22 cellular contexts compared by ENCODE assay signal in the genomic region with DNA sequence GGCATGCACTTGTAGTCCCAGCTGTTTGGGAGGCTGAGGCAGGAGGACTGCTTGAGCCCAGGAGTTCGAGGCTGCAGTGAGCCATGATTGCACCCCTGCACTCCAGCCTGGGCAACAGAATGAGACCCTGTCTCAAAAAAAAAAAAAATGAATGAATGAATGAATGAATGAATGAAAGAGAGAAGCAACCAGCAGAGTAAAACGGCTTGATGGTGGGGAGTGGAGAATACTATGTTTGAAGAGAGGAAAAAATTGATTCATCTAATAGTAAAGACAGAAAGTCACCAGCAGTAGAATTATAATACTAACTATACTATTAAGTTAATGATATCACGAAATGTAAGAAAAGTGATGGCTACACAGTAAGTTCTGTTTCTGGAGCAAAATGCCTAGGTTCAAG.
A peak's percentile ranks its signal among the peaks of the same experiment; 100 is the strongest.
DNase-seq lines count a peak whose midpoint lies in the region; ATAC-seq, FAIRE-seq and TF ChIP-seq lines count a peak whose summit lies in the region.
"Had no signal": no experiment of that assay in that cellular context is flagged by ENCODE, and none has a peak within 500 bp of the region (broad histone marks: within the 10 kb centered on the region; RNA-seq: fewer than 3 reads in every experiment).

No MANE protein-coding gene starts in this region.

- no peaks in the 10 kb centered on the region for H3K4me1 Mint-ChIP-seq in activated T-helper 1 cell treated with anti-CD3 and anti-CD28 coated beads, Interleukin-12 subunit alpha, Interleukin-12 subunit beta, Interleukin-2, Interleukin-4 antibody, amounts not matched to agents 30 ng/mL and 10 ng/mL and 1 ng/mL, durations not matched to agents 14 hours and 24 hours and 36 hours (ENCODE audit: low read depth)

- TF ChIP-seq POLR2A in A549 (IDR thresholded peaks at IDR 0.05; ENCODE audit: low read length) (no peak), HCT116 (IDR thresholded peaks at IDR 0.05; ENCODE audit: borderline replicate concordance, extremely low read depth, insufficient read depth, insufficient read length) (no peak)

- H3K4me2 ChIP-seq in A549: peak overlapping the region; percentile 51
- peak overlapping the region; percentile 52; the same call in 1 of the 2 replicates for H3K4me2 ChIP-seq in HCT116 (ENCODE audit: low read length)

- no peak for TF ChIP-seq EP300 in A549 (IDR thresholded peaks at IDR 0.05)

- DNase-seq in A549 (ENCODE audit: low read depth in 1 of 2, low spot score in 1 of 2) (no peak), HCT116 (ENCODE audit: low read depth, low spot score) (no peak), RWPE2 (ENCODE audit: low spot score) (no peak), epithelial cell of prostate (ENCODE audit: low read depth, low spot score) (no peak), RPMI8226 (no peak)
- no peak for DNase-seq in activated T-helper 1 cell treated with anti-CD3 and anti-CD28 coated beads, Interleukin-12 subunit alpha, Interleukin-12 subunit beta, Interleukin-2, Interleukin-4 antibody, amounts not matched to agents 30 ng/mL and 10 ng/mL and 1 ng/mL, durations not matched to agents 14 hours and 24 hours and 36 hours (ENCODE audit: low spot score)
- no peak for DNase-seq in activated effector memory CD4-positive, alpha-beta T cell treated with Interleukin-2 at 50 U/mL for 16 hours
- DNase-seq: GF-D8, Kasumi-1, MM.1S, NCI-H1048, NCI-H1417 treated with DMSO at 0.1 percent for 48 hours, NCI-H187 treated with DMSO at 0.1 percent for 48 hours, NCI-H2227 treated with DMSO at 0.1 percent for 48 hours, NCI-H510A treated with DMSO at 0.1 percent for 48 hours, NCI-H748 treated with DMSO at 0.1 percent for 48 hours, SHP77 had no signal

- intact Hi-C loops in HCT116 (cut with micrococcal nuclease): no loop called here
- intact Hi-C loops in activated T-helper 1 cell treated with anti-CD3 and anti-CD28 coated beads, Interleukin-12 subunit alpha, Interleukin-12 subunit beta, Interleukin-2, Interleukin-4 antibody, amounts not matched to agents 30 ng/mL and 10 ng/mL and 1 ng/mL, durations not matched to agents 14 hours and 24 hours and 36 hours (cut with micrococcal nuclease): no loop called here

- no peaks in the 10 kb centered on the region for H3K79me2 ChIP-seq in HCT116 (ENCODE audit: insufficient read depth, low read length)

- H3K27me3 ChIP-seq in HCT116 (ENCODE audit: insufficient read depth, low read length) (no peaks in the 10 kb centered on the region), RWPE2 (ENCODE audit: insufficient read depth, poor library complexity, severe bottlenecking) (no peaks in the 10 kb centered on the region)

- H3K27ac Mint-ChIP-seq in activated T-helper 1 cell treated with anti-CD3 and anti-CD28 coated beads, Interleukin-12 subunit alpha, Interleukin-12 subunit beta, Interleukin-2, Interleukin-4 antibody, amounts not matched to agents 30 ng/mL and 10 ng/mL and 1 ng/mL, durations not matched to agents 14 hours and 24 hours and 36 hours: no peak overlapping the region
- H3K27ac Mint-ChIP-seq: B cell had no signal

- no peak for TF ChIP-seq RAD21 in A549 (conservative IDR thresholded peaks at IDR 0.05 in 1 of 2, IDR thresholded peaks at IDR 0.05 in 1 of 2)
- no peak for TF ChIP-seq RAD21 in HCT116 (IDR thresholded peaks at IDR 0.05; ENCODE audit: low read depth)

- no peaks in the 10 kb centered on the region for H3K9me3 Mint-ChIP-seq in activated T-helper 1 cell treated with anti-CD3 and anti-CD28 coated beads, Interleukin-12 subunit alpha, Interleukin-12 subunit beta, Interleukin-2, Interleukin-4 antibody, amounts not matched to agents 30 ng/mL and 10 ng/mL and 1 ng/mL, durations not matched to agents 14 hours and 24 hours and 36 hours

- H3K9me3 ChIP-seq in A549 (no peaks in the 10 kb centered on the region), HCT116 (ENCODE audit: control insufficient read depth in 1 of 2, insufficient read depth in 1 of 2, low read depth in 1 of 2, low read length in 2 of 2) (no peaks in the 10 kb centered on the region), RWPE2 (ENCODE audit: severe bottlenecking) (no peaks in the 10 kb centered on the region)
- H3K9me3 ChIP-seq: HAP-1 had no signal

- no TSS peak for BruUV-seq in HCT116 (replicated peaks; lab: Mats Ljungman, UMichigan)

- H3K36me3 Mint-ChIP-seq in activated T-helper 1 cell treated with anti-CD3 and anti-CD28 coated beads, Interleukin-12 subunit alpha, Interleukin-12 subunit beta, Interleukin-2, Interleukin-4 antibody, amounts not matched to agents 30 ng/mL and 10 ng/mL and 1 ng/mL, durations not matched to agents 14 hours and 24 hours and 36 hours (ENCODE audit: low read depth): no peaks in the 10 kb centered on the region
- H3K36me3 Mint-ChIP-seq: CD14-positive monocyte had no signal

- H3K9me2 ChIP-seq in HCT116 (ENCODE audit: insufficient read depth): no peaks in the 10 kb centered on the region

- TF ChIP-seq CTCF in A549 (IDR thresholded peaks at IDR 0.05) (no peak), HCT116 (IDR thresholded peaks at IDR 0.05 in 2 of 3, conservative IDR thresholded peaks at IDR 0.05 in 1 of 3; ENCODE audit: borderline replicate concordance in 1 of 3, insufficient read depth in 1 of 3, low read depth in 2 of 3, low read length in 2 of 3) (no peak), RWPE2 (IDR thresholded peaks at IDR 0.05; ENCODE audit: poor library complexity, severe bottlenecking) (no peak)

- no peak for FAIRE-seq in A549 (lab: Jason Lieb, UNC)

- H3K27me3 Mint-ChIP-seq in activated T-helper 1 cell treated with anti-CD3 and anti-CD28 coated beads, Interleukin-12 subunit alpha, Interleukin-12 subunit beta, Interleukin-2, Interleukin-4 antibody, amounts not matched to agents 30 ng/mL and 10 ng/mL and 1 ng/mL, durations not matched to agents 14 hours and 24 hours and 36 hours (ENCODE audit: insufficient read depth): no peaks in the 10 kb centered on the region

- peak overlapping the region; percentile 43 for H3K9ac ChIP-seq in HCT116 (ENCODE audit: low read length)

- H3K4me3 Mint-ChIP-seq in activated T-helper 1 cell treated with anti-CD3 and anti-CD28 coated beads, Interleukin-12 subunit alpha, Interleukin-12 subunit beta, Interleukin-2, Interleukin-4 antibody, amounts not matched to agents 30 ng/mL and 10 ng/mL and 1 ng/mL, durations not matched to agents 14 hours and 24 hours and 36 hours: no peak overlapping the region
- H3K4me3 Mint-ChIP-seq: B cell, CD14-positive monocyte had no signal

- peaks cover 21% of the 10 kb centered on the region for H3K4me1 ChIP-seq in A549
- peaks cover 5 to 16% of the 10 kb centered on the region in 2 experiments for H3K4me1 ChIP-seq in HCT116 (ENCODE audit: control insufficient read depth in 1 of 2, insufficient read depth in 2 of 2, low read length in 2 of 2)
- peaks cover 14% of the 10 kb centered on the region for H3K4me1 ChIP-seq in RWPE2 (ENCODE audit: insufficient read depth, poor library complexity, severe bottlenecking)
- H3K4me1 ChIP-seq: HAP-1 had no signal

- WGBS in A549 (ENCODE audit: missing lambda C conversion rate): 83% methylated on average over 3 of the region's 3 CpGs

- no peaks in the 10 kb centered on the region for H3K36me3 ChIP-seq in HCT116 (ENCODE audit: control insufficient read depth in 1 of 2, insufficient read depth in 2 of 2, low read length in 2 of 2)
- no peaks in the 10 kb centered on the region for H3K36me3 ChIP-seq in RWPE2 (ENCODE audit: low read depth)

- RAD21 ChIA-PET in HCT116 (lab: Charles Lee; ENCODE audit: low non-redundant PET in 1 of 2, low total read pairs in 2 of 2, uncharacterized antibody in 2 of 2, unreplicated experiment in 2 of 2): no interaction called here

- no peak overlapping the region for H3K4me3 ChIP-seq in A549
- H3K4me3 ChIP-seq in HCT116 (replicated peaks in 1 of 2; ENCODE audit: low read depth in 1 of 2, low read length in 2 of 2): no peak overlapping the region
- H3K4me3 ChIP-seq in RWPE2 (ENCODE audit: severe bottlenecking): no peak overlapping the region
- H3K4me3 ChIP-seq: HAP-1, SK-N-MC had no signal

- CTCF ChIA-PET in A549 (lab: Yijun Ruan, JAX): interaction anchor here (1.7 kb wide), 1 partner anchor 13 kb away, joined by 4 read pairs; no protein-coding TSS in a partner anchor
- CTCF ChIA-PET in HCT116 (lab: Charles Lee): no interaction called here

- ATAC-seq in A549 (no peak), HCT116 (0 out of 2 replicates have a peak, but pooled peaks have one; percentile 14), RWPE2 (ENCODE audit: low read depth) (no peak), HG02571 (IDR thresholded peaks at IDR 0.05; ENCODE audit: unreplicated experiment) (no peak)

- H3K27ac ChIP-seq in A549: peak overlapping the region; percentile 79 to 92
- H3K27ac ChIP-seq in HCT116 (ENCODE audit: low read depth, low read length): peak overlapping the region; percentile 58; the same call in 1 of the 2 replicates
- peak overlapping the region; percentile 47 for H3K27ac ChIP-seq in RWPE2 (ENCODE audit: poor library complexity, severe bottlenecking)
- peak overlapping the region; percentile 92 for H3K27ac ChIP-seq in epithelial cell of prostate
- H3K27ac ChIP-seq: SK-N-MC had no signal

- no peak overlapping the region for H2AFZ ChIP-seq in HCT116 (ENCODE audit: low read depth, low read length, poor library complexity, severe bottlenecking)

- POLR2A ChIA-PET in A549 (lab: Yijun Ruan, JAX): no interaction called here
- POLR2A ChIA-PET in HCT116 (lab: Charles Lee): no interaction called here

- no peaks in the 10 kb centered on the region for H4K20me1 ChIP-seq in HCT116 (ENCODE audit: insufficient read depth)

TF ChIP-seq in A549, 52 proteins besides CTCF, POLR2A, EP300 and RAD21 (continues in another document):
- TF ChIP-seq SMC3 (IDR thresholded peaks at IDR 0.05) (no peak), HEYL (CRISPR knock-in tag; IDR thresholded peaks at IDR 0.05) (no peak), CBX8 (IDR thresholded peaks at IDR 0.05) (no peak), HOXB13 (CRISPR knock-in tag; IDR thresholded peaks at IDR 0.05; ENCODE audit: low read depth) (no peak), ZC3H11A (IDR thresholded peaks at IDR 0.05) (no peak), MAZ (IDR thresholded peaks at IDR 0.05; ENCODE audit: borderline replicate concordance, low read depth, low read length) (no peak)

TF ChIP-seq in HCT116, 20 proteins besides CTCF, POLR2A, EP300 and RAD21 (continues in another document):
- no peak for TF ChIP-seq SP1 (IDR thresholded peaks at IDR 0.05; ENCODE audit: low read depth)
- TF ChIP-seq FOSL1 (IDR thresholded peaks at IDR 0.05; ENCODE audit: low read depth): no peak
- TF ChIP-seq ZFX (IDR thresholded peaks at IDR 0.05): no peak
